Comparison of ENCODE assay signal across 20 cellular contexts in genomic region chr13:44296856-44297255, GRCh38.
DNase-seq lines count a peak whose midpoint lies in the region; ATAC-seq and TF ChIP-seq lines count a peak whose summit lies in the region.
"Had no signal": no experiment of that assay in that cellular context is flagged by ENCODE, and none has a peak within 500 bp of the region (broad histone marks: within the 10 kb centered on the region; RNA-seq: fewer than 3 reads in every experiment).

No MANE protein-coding gene starts in this region.

- no peak overlapping the region for H3K27ac Mint-ChIP-seq in activated CD4-positive, alpha-beta memory T cell treated with anti-CD3 and anti-CD28 coated beads for 36 hours
- H3K27ac Mint-ChIP-seq in activated T-helper 2 cell treated with anti-CD3 and anti-CD28 coated beads, Interferon-gamma antibody, Interleukin-2, Interleukin-4, amounts not matched to agents 10 μg/mL and 5 μg/mL and 100 μg/mL, durations not matched to agents 14 hours and 24 hours and 36 hours: no peak overlapping the region
- H3K27ac Mint-ChIP-seq: HFFc6 had no signal

- H3K4me3 Mint-ChIP-seq in activated CD4-positive, alpha-beta memory T cell treated with anti-CD3 and anti-CD28 coated beads for 36 hours: no peak overlapping the region
- H3K4me3 Mint-ChIP-seq in activated T-helper 2 cell treated with anti-CD3 and anti-CD28 coated beads, Interferon-gamma antibody, Interleukin-2, Interleukin-4, amounts not matched to agents 10 μg/mL and 5 μg/mL and 100 μg/mL, durations not matched to agents 14 hours and 24 hours and 36 hours (ENCODE audit: low read depth): no peak overlapping the region
- H3K4me3 Mint-ChIP-seq: HFFc6 had no signal

- peak; percentile 3 to 43 for ATAC-seq in left cardiac atrium
- ATAC-seq: A549, GM12878 had no signal

- no peaks in the 10 kb centered on the region for H3K36me3 ChIP-seq in rectal smooth muscle tissue (ENCODE audit: control insufficient read depth, insufficient read depth, low read length)
- H3K36me3 ChIP-seq in PC-9 (ENCODE audit: low read depth): no peaks in the 10 kb centered on the region
- H3K36me3 ChIP-seq: SJCRH30 had no signal

- TF ChIP-seq CTCF in PC-9 (conservative IDR thresholded peaks at IDR 0.05): no peak

- H3K4me1 ChIP-seq in rectal smooth muscle tissue (ENCODE audit: control insufficient read depth, insufficient read depth, low read length) (peaks cover 47% of the 10 kb centered on the region), PC-9 (replicated peaks; ENCODE audit: insufficient read depth) (peaks cover 23% of the 10 kb centered on the region)
- H3K4me1 ChIP-seq: SJCRH30 had no signal

- H3K4me1 Mint-ChIP-seq in activated CD4-positive, alpha-beta memory T cell treated with anti-CD3 and anti-CD28 coated beads for 36 hours (ENCODE audit: low read depth): peaks cover 41% of the 10 kb centered on the region
- peaks cover 22% of the 10 kb centered on the region for H3K4me1 Mint-ChIP-seq in activated T-helper 2 cell treated with anti-CD3 and anti-CD28 coated beads, Interferon-gamma antibody, Interleukin-2, Interleukin-4, amounts not matched to agents 10 μg/mL and 5 μg/mL and 100 μg/mL, durations not matched to agents 14 hours and 24 hours and 36 hours (ENCODE audit: low read depth)

- POLR2A ChIA-PET in activated CD4-positive, alpha-beta memory T cell treated with anti-CD3 and anti-CD28 coated beads for 36 hours (lab: Charles Lee): no interaction called here
- POLR2A ChIA-PET in PC-9 (lab: Charles Lee; ENCODE audit: unreplicated experiment): no interaction called here

- H3F3A ChIP-seq in PC-9 (ENCODE audit: insufficient read depth, low read depth): peaks cover 17% of the 10 kb centered on the region

- no peaks in the 10 kb centered on the region for H3K79me2 ChIP-seq in PC-9 (ENCODE audit: low read depth)

- peaks cover 7% of the 10 kb centered on the region for H3K27me3 Mint-ChIP-seq in activated CD4-positive, alpha-beta memory T cell treated with anti-CD3 and anti-CD28 coated beads for 36 hours
- peaks cover 7% of the 10 kb centered on the region for H3K27me3 Mint-ChIP-seq in activated T-helper 2 cell treated with anti-CD3 and anti-CD28 coated beads, Interferon-gamma antibody, Interleukin-2, Interleukin-4, amounts not matched to agents 10 μg/mL and 5 μg/mL and 100 μg/mL, durations not matched to agents 14 hours and 24 hours and 36 hours (ENCODE audit: low read depth)

- H3K9ac ChIP-seq in rectal smooth muscle tissue (ENCODE audit: low read length): no peak overlapping the region

- DNase-seq in G401 (ENCODE audit: low spot score) (peak; percentile 96), amniotic epithelial cell (ENCODE audit: low read depth) (peak; percentile 24), left cardiac atrium (no peak), PC-9 (no peak)
- DNase-seq in activated CD4-positive, alpha-beta memory T cell treated with anti-CD3 and anti-CD28 coated beads for 36 hours: no peak
- DNase-seq in activated T-helper 2 cell treated with anti-CD3 and anti-CD28 coated beads, Interferon-gamma antibody, Interleukin-2, Interleukin-4, amounts not matched to agents 10 μg/mL and 5 μg/mL and 100 μg/mL, durations not matched to agents 14 hours and 24 hours and 36 hours (ENCODE audit: low spot score): no peak
- DNase-seq: DND-41; GDM1; HFFc6; Karpas-422; MM.1S; NCI-H1105; NCI-H1694; NCI-H2227 treated with DMSO at 0.1 percent for 48 hours; NCI-H526; NK-92 treated with Interleukin-12 subunit alpha and Interleukin-12 subunit beta, amount 100 ng/mL, for 24 hours; SJCRH30 had no signal

- H3K4me3 ChIP-seq in rectal smooth muscle tissue (ENCODE audit: low read length) (no peak overlapping the region), PC-9 (no peak overlapping the region)
- H3K4me3 ChIP-seq: A549, GM12878, SJCRH30 had no signal

- H3K36me3 Mint-ChIP-seq in activated CD4-positive, alpha-beta memory T cell treated with anti-CD3 and anti-CD28 coated beads for 36 hours: no peaks in the 10 kb centered on the region
- no peaks in the 10 kb centered on the region for H3K36me3 Mint-ChIP-seq in activated T-helper 2 cell treated with anti-CD3 and anti-CD28 coated beads, Interferon-gamma antibody, Interleukin-2, Interleukin-4, amounts not matched to agents 10 μg/mL and 5 μg/mL and 100 μg/mL, durations not matched to agents 14 hours and 24 hours and 36 hours (ENCODE audit: low read depth)

- CTCF ChIA-PET in activated CD4-positive, alpha-beta memory T cell treated with anti-CD3 and anti-CD28 coated beads for 36 hours (lab: Charles Lee): no interaction called here
- CTCF ChIA-PET in PC-9 (lab: Charles Lee): no interaction called here

- BruUV-seq in PC-9 (replicated peaks; lab: Mats Ljungman, UMichigan): no TSS peak

- H3K27ac ChIP-seq in rectal smooth muscle tissue (ENCODE audit: low read depth, low read length) (peak overlapping the region; percentile 38), PC-9 (no peak overlapping the region)
- H3K27ac ChIP-seq: SJCRH30 had no signal

- intact Hi-C loops in left cardiac atrium (cut with DNase I): no loop called here
- intact Hi-C loops in activated CD4-positive, alpha-beta memory T cell treated with anti-CD3 and anti-CD28 coated beads for 36 hours (cut with micrococcal nuclease): no loop called here
- intact Hi-C loops in PC-9 (cut with micrococcal nuclease; ENCODE audit: unreplicated experiment): no loop called here
- intact Hi-C loops in activated T-helper 2 cell treated with anti-CD3 and anti-CD28 coated beads, Interferon-gamma antibody, Interleukin-2, Interleukin-4, amounts not matched to agents 10 μg/mL and 5 μg/mL and 100 μg/mL, durations not matched to agents 14 hours and 24 hours and 36 hours (cut with micrococcal nuclease): no loop called here

- H2AFZ ChIP-seq in PC-9: no peak overlapping the region

- H3K9me3 Mint-ChIP-seq in activated CD4-positive, alpha-beta memory T cell treated with anti-CD3 and anti-CD28 coated beads for 36 hours: no peaks in the 10 kb centered on the region
- peaks cover 5% of the 10 kb centered on the region for H3K9me3 Mint-ChIP-seq in activated T-helper 2 cell treated with anti-CD3 and anti-CD28 coated beads, Interferon-gamma antibody, Interleukin-2, Interleukin-4, amounts not matched to agents 10 μg/mL and 5 μg/mL and 100 μg/mL, durations not matched to agents 14 hours and 24 hours and 36 hours

- H3K27me3 ChIP-seq in rectal smooth muscle tissue (ENCODE audit: control insufficient read depth, insufficient read depth, low read length): no peaks in the 10 kb centered on the region
- no peaks in the 10 kb centered on the region for H3K27me3 ChIP-seq in PC-9 (ENCODE audit: insufficient read depth, low read depth)
- H3K27me3 ChIP-seq: SJCRH30 had no signal

- peaks cover 16% of the 10 kb centered on the region; the same call in 1 of the 2 replicates for H3K9me3 ChIP-seq in PC-9 (ENCODE audit: insufficient read depth, low read depth)
- H3K9me3 ChIP-seq: SJCRH30 had no signal

- in situ Hi-C loops in G401 (cut with HindIII; ENCODE audit: low sequenced_read_pairs): no loop called here

- H3K4me2 ChIP-seq in PC-9: no peak overlapping the region
- H3K4me2 ChIP-seq: A549 had no signal

- H3K9me2 ChIP-seq in PC-9 (ENCODE audit: insufficient read depth): no peaks in the 10 kb centered on the region

- no peaks in the 10 kb centered on the region for H4K20me1 ChIP-seq in PC-9 (ENCODE audit: insufficient read depth)

Comparison
In these comparisons a context has a peak if more than half of its experiments do, and no peak if none do; other contexts are left out.
1. DNase-seq: peak in G401 (single experiment) and amniotic epithelial cell (single experiment); none in left cardiac atrium (single experiment), activated CD4-positive, alpha-beta memory T cell treated with anti-CD3 and anti-CD28 coated beads for 36 hours (single experiment), PC-9 (0 of 2) and activated T-helper 2 cell treated with anti-CD3 and anti-CD28 coated beads, Interferon-gamma antibody, Interleukin-2, Interleukin-4, amounts not matched to agents 10 μg/mL and 5 μg/mL and 100 μg/mL, durations not matched to agents 14 hours and 24 hours and 36 hours (single experiment).